19 cellular contexts compared by ENCODE assay signal in the genomic region with DNA sequence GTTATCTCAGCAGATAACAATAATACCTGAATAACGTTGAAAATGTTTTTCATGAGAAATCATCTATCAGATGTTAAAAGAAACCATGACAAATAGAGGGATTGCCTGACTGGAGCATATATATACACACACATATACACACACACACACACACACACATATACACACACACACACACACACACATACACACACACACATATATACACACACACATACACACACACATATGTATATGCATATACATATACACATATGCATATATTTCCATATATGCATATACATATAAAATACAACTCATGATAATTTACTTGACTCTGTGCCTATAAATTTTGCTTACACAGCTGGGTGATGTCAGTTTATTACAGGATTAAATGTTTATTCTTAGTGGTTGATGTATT.
DNase-seq lines count a peak whose midpoint lies in the region; ATAC-seq lines count a peak whose summit lies in the region.
"Had no signal": no experiment of that assay in that cellular context is flagged by ENCODE, and none has a peak within 500 bp of the region (broad histone marks: within the 10 kb centered on the region; RNA-seq: fewer than 3 reads in every experiment).

No MANE protein-coding gene starts in this region.

- no peak overlapping the region for H3K9ac ChIP-seq in rectal smooth muscle tissue (ENCODE audit: low read length)

- peaks cover 3% of the 10 kb centered on the region; the same call in 1 of the 2 replicates for H3K4me1 ChIP-seq in SJCRH30
- peaks cover 24% of the 10 kb centered on the region for H3K4me1 ChIP-seq in rectal smooth muscle tissue (ENCODE audit: control insufficient read depth, insufficient read depth, low read length)

- H3K36me3 ChIP-seq in SJCRH30 (no peaks in the 10 kb centered on the region), rectal smooth muscle tissue (ENCODE audit: control insufficient read depth, insufficient read depth, low read length) (no peaks in the 10 kb centered on the region)
- H3K36me3 ChIP-seq: BE2C had no signal

- no peak overlapping the region for H3K4me3 ChIP-seq in SJCRH30
- H3K4me3 ChIP-seq in rectal smooth muscle tissue (ENCODE audit: low read length), result no peak overlapping the region
- H3K4me3 ChIP-seq: PC-9 had no signal

- H3K27me3 ChIP-seq in SJCRH30 (no peaks in the 10 kb centered on the region), layer of hippocampus (ENCODE audit: control insufficient read depth, insufficient read depth, low read length) (no peaks in the 10 kb centered on the region), rectal smooth muscle tissue (ENCODE audit: control insufficient read depth, insufficient read depth, low read length) (no peaks in the 10 kb centered on the region)
- H3K27me3 ChIP-seq: BE2C had no signal

- no peak for ATAC-seq in sciatic nerve
- ATAC-seq in esophagus mucosa, result no peak
- ATAC-seq: HCT116, SK-N-SH treated with all-trans-retinoic acid at 6 μM for 48 hours had no signal

- peak overlapping the region; percentile 30; the same call in 1 of the 2 replicates for H3K27ac ChIP-seq in SJCRH30
- peak overlapping the region; percentile 71 for H3K27ac ChIP-seq in layer of hippocampus (ENCODE audit: low read depth, low read length)
- peak overlapping the region; percentile 59 for H3K27ac ChIP-seq in rectal smooth muscle tissue (ENCODE audit: low read depth, low read length)
- H3K27ac ChIP-seq: PC-9 had no signal

- DNase-seq in SJCRH30 (no peak), NCI-H510A treated with DMSO at 0.1 percent for 48 hours (lab: John Stamatoyannopoulos, UW) (no peak), sciatic nerve (ENCODE audit: low spot score) (no peak), iPS-NIHi7 (ENCODE audit: extremely low spot score) (no peak)
- DNase-seq: EL, GF-D8, Karpas-422, NCI-H1694 treated with DMSO at 0.1 percent for 48 hours, NCI-H2081 treated with DMSO at 0.1 percent for 48 hours, NCI-H2171 treated with DMSO at 0.1 percent for 48 hours, NCI-H526 treated with DMSO at 0.1 percent for 48 hours, RPMI8226 had no signal

- H3K9me3 ChIP-seq in SJCRH30 (replicated peaks), result 0 out of 2 replicates have a peak, but pooled peaks cover 3% of the 10 kb centered on the region
- H3K9me3 ChIP-seq: BE2C had no signal

- intact Hi-C loops in sciatic nerve (cut with DNase I), result no loop called here
